ENCODE assay signal across 1 cellular context in genomic region chr16:59754854-59755253, GRCh38.
TF ChIP-seq lines count a peak whose summit lies in the region.

No MANE protein-coding gene starts in this region.

TF ChIP-seq in HepG2, 621 proteins besides CTCF, POLR2A, EP300 and RAD21 (continued from another document):
- TF ChIP-seq HNRNPUL1 (IDR thresholded peaks at IDR 0.05; ENCODE audit: low read depth, low read length) (no peak), ZBTB20 (CRISPR knock-in tag; IDR thresholded peaks at IDR 0.05; ENCODE audit: borderline replicate concordance, low read depth) (no peak), ZNF431 (CRISPR knock-in tag; IDR thresholded peaks at IDR 0.05; ENCODE audit: borderline replicate concordance, low read depth) (no peak), KMT2A (CRISPR knock-in tag; IDR thresholded peaks at IDR 0.05) (no peak), SATB2 (CRISPR knock-in tag; IDR thresholded peaks at IDR 0.05) (no peak), ZFP37 (CRISPR knock-in tag; IDR thresholded peaks at IDR 0.05; ENCODE audit: borderline replicate concordance) (no peak), ZNF292 (CRISPR knock-in tag; IDR thresholded peaks at IDR 0.05; ENCODE audit: borderline replicate concordance, low read depth) (no peak), MIER3 (CRISPR knock-in tag; IDR thresholded peaks at IDR 0.05; ENCODE audit: borderline replicate concordance) (no peak), TP53 (CRISPR knock-in tag; conservative IDR thresholded peaks at IDR 0.05) (no peak), ZNF343 (CRISPR knock-in tag; IDR thresholded peaks at IDR 0.05) (no peak), NFRKB (IDR thresholded peaks at IDR 0.05) (no peak), SIX4 (CRISPR knock-in tag; IDR thresholded peaks at IDR 0.05) (no peak), MEF2D (CRISPR knock-in tag; IDR thresholded peaks at IDR 0.05) (no peak)
- TF ChIP-seq, protein P1, sequence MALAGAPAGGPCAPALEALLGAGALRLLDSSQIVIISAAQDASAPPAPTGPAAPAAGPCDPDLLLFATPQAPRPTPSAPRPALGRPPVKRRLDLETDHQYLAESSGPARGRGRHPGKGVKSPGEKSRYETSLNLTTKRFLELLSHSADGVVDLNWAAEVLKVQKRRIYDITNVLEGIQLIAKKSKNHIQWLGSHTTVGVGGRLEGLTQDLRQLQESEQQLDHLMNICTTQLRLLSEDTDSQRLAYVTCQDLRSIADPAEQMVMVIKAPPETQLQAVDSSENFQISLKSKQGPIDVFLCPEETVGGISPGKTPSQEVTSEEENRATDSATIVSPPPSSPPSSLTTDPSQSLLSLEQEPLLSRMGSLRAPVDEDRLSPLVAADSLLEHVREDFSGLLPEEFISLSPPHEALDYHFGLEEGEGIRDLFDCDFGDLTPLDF (CRISPR knock-in tag; IDR thresholded peaks at IDR 0.05): no peak
- TF ChIP-seq, protein P2, sequence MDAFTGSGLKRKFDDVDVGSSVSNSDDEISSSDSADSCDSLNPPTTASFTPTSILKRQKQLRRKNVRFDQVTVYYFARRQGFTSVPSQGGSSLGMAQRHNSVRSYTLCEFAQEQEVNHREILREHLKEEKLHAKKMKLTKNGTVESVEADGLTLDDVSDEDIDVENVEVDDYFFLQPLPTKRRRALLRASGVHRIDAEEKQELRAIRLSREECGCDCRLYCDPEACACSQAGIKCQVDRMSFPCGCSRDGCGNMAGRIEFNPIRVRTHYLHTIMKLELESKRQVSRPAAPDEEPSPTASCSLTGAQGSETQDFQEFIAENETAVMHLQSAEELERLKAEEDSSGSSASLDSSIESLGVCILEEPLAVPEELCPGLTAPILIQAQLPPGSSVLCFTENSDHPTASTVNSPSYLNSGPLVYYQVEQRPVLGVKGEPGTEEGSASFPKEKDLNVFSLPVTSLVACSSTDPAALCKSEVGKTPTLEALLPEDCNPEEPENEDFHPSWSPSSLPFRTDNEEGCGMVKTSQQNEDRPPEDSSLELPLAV (CRISPR knock-in tag; conservative IDR thresholded peaks at IDR 0.05; ENCODE audit: low read depth): no peak
- TF ChIP-seq, protein P3, sequence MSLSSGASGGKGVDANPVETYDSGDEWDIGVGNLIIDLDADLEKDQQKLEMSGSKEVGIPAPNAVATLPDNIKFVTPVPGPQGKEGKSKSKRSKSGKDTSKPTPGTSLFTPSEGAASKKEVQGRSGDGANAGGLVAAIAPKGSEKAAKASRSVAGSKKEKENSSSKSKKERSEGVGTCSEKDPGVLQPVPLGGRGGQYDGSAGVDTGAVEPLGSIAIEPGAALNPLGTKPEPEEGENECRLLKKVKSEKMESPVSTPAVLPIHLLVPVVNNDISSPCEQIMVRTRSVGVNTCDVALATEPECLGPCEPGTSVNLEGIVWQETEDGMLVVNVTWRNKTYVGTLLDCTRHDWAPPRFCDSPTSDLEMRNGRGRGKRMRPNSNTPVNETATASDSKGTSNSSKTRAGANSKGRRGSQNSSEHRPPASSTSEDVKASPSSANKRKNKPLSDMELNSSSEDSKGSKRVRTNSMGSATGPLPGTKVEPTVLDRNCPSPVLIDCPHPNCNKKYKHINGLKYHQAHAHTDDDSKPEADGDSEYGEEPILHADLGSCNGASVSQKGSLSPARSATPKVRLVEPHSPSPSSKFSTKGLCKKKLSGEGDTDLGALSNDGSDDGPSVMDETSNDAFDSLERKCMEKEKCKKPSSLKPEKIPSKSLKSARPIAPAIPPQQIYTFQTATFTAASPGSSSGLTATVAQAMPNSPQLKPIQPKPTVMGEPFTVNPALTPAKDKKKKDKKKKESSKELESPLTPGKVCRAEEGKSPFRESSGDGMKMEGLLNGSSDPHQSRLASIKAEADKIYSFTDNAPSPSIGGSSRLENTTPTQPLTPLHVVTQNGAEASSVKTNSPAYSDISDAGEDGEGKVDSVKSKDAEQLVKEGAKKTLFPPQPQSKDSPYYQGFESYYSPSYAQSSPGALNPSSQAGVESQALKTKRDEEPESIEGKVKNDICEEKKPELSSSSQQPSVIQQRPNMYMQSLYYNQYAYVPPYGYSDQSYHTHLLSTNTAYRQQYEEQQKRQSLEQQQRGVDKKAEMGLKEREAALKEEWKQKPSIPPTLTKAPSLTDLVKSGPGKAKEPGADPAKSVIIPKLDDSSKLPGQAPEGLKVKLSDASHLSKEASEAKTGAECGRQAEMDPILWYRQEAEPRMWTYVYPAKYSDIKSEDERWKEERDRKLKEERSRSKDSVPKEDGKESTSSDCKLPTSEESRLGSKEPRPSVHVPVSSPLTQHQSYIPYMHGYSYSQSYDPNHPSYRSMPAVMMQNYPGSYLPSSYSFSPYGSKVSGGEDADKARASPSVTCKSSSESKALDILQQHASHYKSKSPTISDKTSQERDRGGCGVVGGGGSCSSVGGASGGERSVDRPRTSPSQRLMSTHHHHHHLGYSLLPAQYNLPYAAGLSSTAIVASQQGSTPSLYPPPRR (CRISPR knock-in tag; IDR thresholded peaks at IDR 0.05; ENCODE audit: borderline replicate concordance): no peak
- TF ChIP-seq, protein P4, sequence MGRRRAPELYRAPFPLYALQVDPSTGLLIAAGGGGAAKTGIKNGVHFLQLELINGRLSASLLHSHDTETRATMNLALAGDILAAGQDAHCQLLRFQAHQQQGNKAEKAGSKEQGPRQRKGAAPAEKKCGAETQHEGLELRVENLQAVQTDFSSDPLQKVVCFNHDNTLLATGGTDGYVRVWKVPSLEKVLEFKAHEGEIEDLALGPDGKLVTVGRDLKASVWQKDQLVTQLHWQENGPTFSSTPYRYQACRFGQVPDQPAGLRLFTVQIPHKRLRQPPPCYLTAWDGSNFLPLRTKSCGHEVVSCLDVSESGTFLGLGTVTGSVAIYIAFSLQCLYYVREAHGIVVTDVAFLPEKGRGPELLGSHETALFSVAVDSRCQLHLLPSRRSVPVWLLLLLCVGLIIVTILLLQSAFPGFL (CRISPR knock-in tag; IDR thresholded peaks at IDR 0.05): no peak
TF ChIP-seq in HepG2: peak in this region for 0.
